Comparison of ENCODE assay signal across 11 cellular contexts in genomic region chr6:30211899-30212298, GRCh38.
DNase-seq lines count a peak whose midpoint lies in the region; TF ChIP-seq lines count a peak whose summit lies in the region.
"Had no signal": no experiment of that assay in that cellular context is flagged by ENCODE, and none has a peak within 500 bp of the region (broad histone marks: within the 10 kb centered on the region; RNA-seq: fewer than 3 reads in every experiment).

No MANE protein-coding gene starts in this region.

- DNase-seq in LNCaP clone FGC (ENCODE audit: low read depth) (no peak), nephron progenitor cell (no peak), KBM-7 (no peak), NCI-H446 treated with DMSO at 0.1 percent for 48 hours (lab: John Stamatoyannopoulos, UW) (no peak), DMS53 (lab: John Stamatoyannopoulos, UW) (no peak), NCI-H2081 (lab: John Stamatoyannopoulos, UW) (no peak)
- DNase-seq: amniotic stem cell; NCI-H1436; stimulated activated CD4-positive, alpha-beta T cell treated with anti-CD3 and anti-CD28 coated beads, Interleukin-1b, Interleukin-23, amount 100 ng/mL, for 48 hours had no signal

- intact Hi-C loops in dendritic cell treated with granulocyte-macrophage colony-stimulating factor and Interleukin-4, amounts not matched to agents 40 ng/mL and 50 ng/mL, for 4 days (cut with micrococcal nuclease) = loop anchor here (2.0 to 5.0 kb wide), 3 partner anchors 115 to 145 kb away; partner anchors contain the start of genes PPP1R11, RPP21 and TRIM39

- H3K36me3 Mint-ChIP-seq in dendritic cell treated with granulocyte-macrophage colony-stimulating factor and Interleukin-4, amounts not matched to agents 40 ng/mL and 50 ng/mL, for 4 days (ENCODE audit: low read depth) = peaks cover 67% of the 10 kb centered on the region
- H3K36me3 Mint-ChIP-seq in nephron progenitor cell (ENCODE audit: low read depth) = peaks cover 3% of the 10 kb centered on the region

- H4K20me1 ChIP-seq in BLaER1 = peaks cover 59% of the 10 kb centered on the region

- TF ChIP-seq CTCF in LNCaP clone FGC (IDR thresholded peaks at IDR 0.05; ENCODE audit: control insufficient read depth, extremely low read depth, insufficient read depth) (no peak), nephron progenitor cell (IDR thresholded peaks at IDR 0.05) (no peak)

- peak overlapping the region; percentile 99 for H3K4me3 Mint-ChIP-seq in dendritic cell treated with granulocyte-macrophage colony-stimulating factor and Interleukin-4, amounts not matched to agents 40 ng/mL and 50 ng/mL, for 4 days
- peak overlapping the region; percentile 96 for H3K4me3 Mint-ChIP-seq in nephron progenitor cell

- peak overlapping the region; percentile 87 for H3K4me2 ChIP-seq in BLaER1

- no peaks in the 10 kb centered on the region for H3K9me3 ChIP-seq in BLaER1

- no peaks in the 10 kb centered on the region for H3K9me3 Mint-ChIP-seq in dendritic cell treated with granulocyte-macrophage colony-stimulating factor and Interleukin-4, amounts not matched to agents 40 ng/mL and 50 ng/mL, for 4 days
- no peaks in the 10 kb centered on the region for H3K9me3 Mint-ChIP-seq in nephron progenitor cell

- no peaks in the 10 kb centered on the region for H3K27me3 Mint-ChIP-seq in dendritic cell treated with granulocyte-macrophage colony-stimulating factor and Interleukin-4, amounts not matched to agents 40 ng/mL and 50 ng/mL, for 4 days
- peaks cover 3% of the 10 kb centered on the region for H3K27me3 Mint-ChIP-seq in nephron progenitor cell (ENCODE audit: low read depth, poor library complexity)

- H3K4me1 ChIP-seq in BLaER1 = peaks cover 85% of the 10 kb centered on the region

- H3K27ac Mint-ChIP-seq in dendritic cell treated with granulocyte-macrophage colony-stimulating factor and Interleukin-4, amounts not matched to agents 40 ng/mL and 50 ng/mL, for 4 days = peak overlapping the region; percentile 97
- no peak overlapping the region for H3K27ac Mint-ChIP-seq in nephron progenitor cell

- no peaks in the 10 kb centered on the region for H3K27me3 ChIP-seq in BLaER1

- H3K36me3 ChIP-seq in BLaER1 = no peaks in the 10 kb centered on the region

- H3K4me1 Mint-ChIP-seq in dendritic cell treated with granulocyte-macrophage colony-stimulating factor and Interleukin-4, amounts not matched to agents 40 ng/mL and 50 ng/mL, for 4 days (ENCODE audit: low read depth) = peaks cover 72% of the 10 kb centered on the region
- peaks cover 71% of the 10 kb centered on the region for H3K4me1 Mint-ChIP-seq in nephron progenitor cell

- H3K4me3 ChIP-seq in BLaER1 (peak overlapping the region; percentile 88), LNCaP clone FGC (ENCODE audit: low read depth, low read length) (peak overlapping the region; percentile 93)

- in situ Hi-C loops in KBM-7 (cut with MboI; ENCODE audit: low pct_unique_long_range_greater_than_20kb, low sequenced_read_pairs) = no loop called here

- H3K9ac ChIP-seq in BLaER1 = peak overlapping the region; percentile 95; the same call in 1 of the 2 replicates

- no peak overlapping the region for H3K27ac ChIP-seq in BLaER1
